1 cellular context compared by ENCODE assay signal in the genomic region with DNA sequence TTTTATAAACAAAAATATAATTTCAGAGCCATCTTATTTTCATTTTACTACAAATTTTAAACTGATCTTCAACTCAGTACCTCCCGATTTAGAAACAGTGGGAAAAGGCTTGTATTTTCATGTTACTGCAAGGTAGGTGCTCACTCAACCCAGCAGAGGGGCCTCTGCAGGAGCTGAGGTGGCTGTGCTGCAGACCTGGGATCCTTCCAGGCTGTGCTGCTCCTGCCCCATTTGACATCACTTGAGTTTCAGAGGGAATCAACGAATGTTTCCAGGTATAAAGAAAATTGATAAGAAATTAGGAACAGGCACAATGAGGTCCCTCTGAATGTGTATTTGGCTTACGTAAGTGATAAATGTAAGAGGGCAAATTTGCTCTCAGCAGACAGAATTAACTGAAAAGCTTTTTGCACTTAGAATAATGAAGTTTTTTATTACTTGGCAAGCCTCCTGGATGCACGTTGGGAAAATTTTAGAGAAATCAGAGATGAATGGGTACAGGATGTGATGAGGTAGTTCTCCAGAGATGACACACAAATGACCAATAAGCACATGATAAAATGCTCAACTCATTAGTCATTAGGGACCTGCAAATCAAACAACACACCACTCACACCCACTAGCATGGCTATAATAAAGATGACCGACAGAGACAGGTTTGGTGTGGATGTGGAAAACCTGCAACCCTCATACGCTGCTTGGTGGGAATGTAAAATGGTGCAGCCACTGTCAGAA.
TF ChIP-seq lines count a peak whose summit lies in the region.

No MANE protein-coding gene starts in this region.

TF ChIP-seq in GM23338, 12 proteins besides CTCF, POLR2A, EP300 and RAD21 (continued from another document):
- TF ChIP-seq, protein P1, sequence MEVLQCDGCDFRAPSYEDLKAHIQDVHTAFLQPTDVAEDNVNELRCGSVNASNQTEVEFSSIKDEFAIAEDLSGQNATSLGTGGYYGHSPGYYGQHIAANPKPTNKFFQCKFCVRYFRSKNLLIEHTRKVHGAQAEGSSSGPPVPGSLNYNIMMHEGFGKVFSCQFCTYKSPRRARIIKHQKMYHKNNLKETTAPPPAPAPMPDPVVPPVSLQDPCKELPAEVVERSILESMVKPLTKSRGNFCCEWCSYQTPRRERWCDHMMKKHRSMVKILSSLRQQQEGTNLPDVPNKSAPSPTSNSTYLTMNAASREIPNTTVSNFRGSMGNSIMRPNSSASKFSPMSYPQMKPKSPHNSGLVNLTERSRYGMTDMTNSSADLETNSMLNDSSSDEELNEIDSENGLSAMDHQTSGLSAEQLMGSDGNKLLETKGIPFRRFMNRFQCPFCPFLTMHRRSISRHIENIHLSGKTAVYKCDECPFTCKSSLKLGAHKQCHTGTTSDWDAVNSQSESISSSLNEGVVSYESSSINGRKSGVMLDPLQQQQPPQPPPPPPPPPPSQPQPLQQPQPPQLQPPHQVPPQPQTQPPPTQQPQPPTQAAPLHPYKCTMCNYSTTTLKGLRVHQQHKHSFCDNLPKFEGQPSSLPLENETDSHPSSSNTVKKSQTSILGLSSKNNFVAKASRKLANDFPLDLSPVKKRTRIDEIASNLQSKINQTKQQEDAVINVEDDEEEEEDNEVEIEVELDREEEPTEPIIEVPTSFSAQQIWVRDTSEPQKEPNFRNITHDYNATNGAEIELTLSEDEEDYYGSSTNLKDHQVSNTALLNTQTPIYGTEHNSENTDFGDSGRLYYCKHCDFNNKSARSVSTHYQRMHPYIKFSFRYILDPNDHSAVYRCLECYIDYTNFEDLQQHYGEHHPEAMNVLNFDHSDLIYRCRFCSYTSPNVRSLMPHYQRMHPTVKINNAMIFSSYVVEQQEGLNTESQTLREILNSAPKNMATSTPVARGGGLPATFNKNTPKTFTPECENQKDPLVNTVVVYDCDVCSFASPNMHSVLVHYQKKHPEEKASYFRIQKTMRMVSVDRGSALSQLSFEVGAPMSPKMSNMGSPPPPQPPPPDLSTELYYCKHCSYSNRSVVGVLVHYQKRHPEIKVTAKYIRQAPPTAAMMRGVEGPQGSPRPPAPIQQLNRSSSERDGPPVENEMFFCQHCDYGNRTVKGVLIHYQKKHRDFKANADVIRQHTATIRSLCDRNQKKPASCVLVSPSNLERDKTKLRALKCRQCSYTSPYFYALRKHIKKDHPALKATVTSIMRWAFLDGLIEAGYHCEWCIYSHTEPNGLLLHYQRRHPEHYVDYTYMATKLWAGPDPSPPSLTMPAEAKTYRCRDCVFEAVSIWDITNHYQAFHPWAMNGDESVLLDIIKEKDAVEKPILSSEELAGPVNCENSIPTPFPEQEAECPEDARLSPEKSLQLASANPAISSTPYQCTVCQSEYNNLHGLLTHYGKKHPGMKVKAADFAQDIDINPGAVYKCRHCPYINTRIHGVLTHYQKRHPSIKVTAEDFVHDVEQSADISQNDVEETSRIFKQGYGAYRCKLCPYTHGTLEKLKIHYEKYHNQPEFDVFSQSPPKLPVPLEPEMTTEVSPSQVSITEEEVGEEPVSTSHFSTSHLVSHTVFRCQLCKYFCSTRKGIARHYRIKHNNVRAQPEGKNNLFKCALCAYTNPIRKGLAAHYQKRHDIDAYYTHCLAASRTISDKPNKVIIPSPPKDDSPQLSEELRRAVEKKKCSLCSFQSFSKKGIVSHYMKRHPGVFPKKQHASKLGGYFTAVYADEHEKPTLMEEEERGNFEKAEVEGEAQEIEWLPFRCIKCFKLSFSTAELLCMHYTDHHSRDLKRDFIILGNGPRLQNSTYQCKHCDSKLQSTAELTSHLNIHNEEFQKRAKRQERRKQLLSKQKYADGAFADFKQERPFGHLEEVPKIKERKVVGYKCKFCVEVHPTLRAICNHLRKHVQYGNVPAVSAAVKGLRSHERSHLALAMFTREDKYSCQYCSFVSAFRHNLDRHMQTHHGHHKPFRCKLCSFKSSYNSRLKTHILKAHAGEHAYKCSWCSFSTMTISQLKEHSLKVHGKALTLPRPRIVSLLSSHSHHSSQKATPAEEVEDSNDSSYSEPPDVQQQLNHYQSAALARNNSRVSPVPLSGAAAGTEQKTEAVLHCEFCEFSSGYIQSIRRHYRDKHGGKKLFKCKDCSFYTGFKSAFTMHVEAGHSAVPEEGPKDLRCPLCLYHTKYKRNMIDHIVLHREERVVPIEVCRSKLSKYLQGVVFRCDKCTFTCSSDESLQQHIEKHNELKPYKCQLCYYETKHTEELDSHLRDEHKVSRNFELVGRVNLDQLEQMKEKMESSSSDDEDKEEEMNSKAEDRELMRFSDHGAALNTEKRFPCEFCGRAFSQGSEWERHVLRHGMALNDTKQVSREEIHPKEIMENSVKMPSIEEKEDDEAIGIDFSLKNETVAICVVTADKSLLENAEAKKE (CRISPR knock-in tag; IDR thresholded peaks at IDR 0.05) = no peak
- TF ChIP-seq JUNB (IDR thresholded peaks at IDR 0.05; ENCODE audit: unreplicated experiment) = no peak
